Comparison of ENCODE assay signal across 13 cellular contexts in genomic region chr14:76990084-76990483, GRCh38. TPM values are rescaled to one million over a fixed set of nuclear protein-coding genes. Genes with fewer than 3 reads are reported as not detected.
DNase-seq lines count a peak whose midpoint lies in the region; ATAC-seq lines count a peak whose summit lies in the region.
"Had no signal": no experiment of that assay in that cellular context is flagged by ENCODE, and none has a peak within 500 bp of the region (broad histone marks: within the 10 kb centered on the region; RNA-seq: fewer than 3 reads in every experiment).

No MANE protein-coding gene starts in this region.

- no peak overlapping the region for H3K4me3 Mint-ChIP-seq in activated T-cell treated with anti-CD3 and anti-CD28 coated beads, Interleukin-2, amount 50 U/mL, for 72 hours
- no peak overlapping the region for H3K4me3 Mint-ChIP-seq in stimulated activated naive CD8-positive, alpha-beta T cell treated with anti-CD3 and anti-CD28 coated beads, Interleukin-15, Interleukin-2, amounts not matched to agents 100 ng/mL and 50 ng/mL, for 24 hours
- no peak overlapping the region for H3K4me3 Mint-ChIP-seq in activated T-helper 2 cell treated with anti-CD3 and anti-CD28 coated beads, Interferon-gamma antibody, Interleukin-2, Interleukin-4, amounts not matched to agents 10 μg/mL and 5 μg/mL and 100 μg/mL, durations not matched to agents 14 hours and 24 hours and 36 hours (ENCODE audit: low read depth)
- H3K4me3 Mint-ChIP-seq: CD4-positive, alpha-beta memory T cell had no signal

- intact Hi-C loops in activated T-helper 2 cell treated with anti-CD3 and anti-CD28 coated beads, Interferon-gamma antibody, Interleukin-2, Interleukin-4, amounts not matched to agents 10 μg/mL and 5 μg/mL and 100 μg/mL, durations not matched to agents 14 hours and 24 hours and 36 hours (cut with micrococcal nuclease) = no loop called here

- H3K9me3 Mint-ChIP-seq in activated T-cell treated with anti-CD3 and anti-CD28 coated beads, Interleukin-2, amount 50 U/mL, for 72 hours = no peaks in the 10 kb centered on the region
- H3K9me3 Mint-ChIP-seq in stimulated activated naive CD8-positive, alpha-beta T cell treated with anti-CD3 and anti-CD28 coated beads, Interleukin-15, Interleukin-2, amounts not matched to agents 100 ng/mL and 50 ng/mL, for 24 hours = no peaks in the 10 kb centered on the region
- H3K9me3 Mint-ChIP-seq in activated T-helper 2 cell treated with anti-CD3 and anti-CD28 coated beads, Interferon-gamma antibody, Interleukin-2, Interleukin-4, amounts not matched to agents 10 μg/mL and 5 μg/mL and 100 μg/mL, durations not matched to agents 14 hours and 24 hours and 36 hours = no peaks in the 10 kb centered on the region
- H3K9me3 Mint-ChIP-seq: CD4-positive, alpha-beta memory T cell had no signal

- no peaks in the 10 kb centered on the region for H3K36me3 Mint-ChIP-seq in activated T-cell treated with anti-CD3 and anti-CD28 coated beads, Interleukin-2, amount 50 U/mL, for 72 hours (ENCODE audit: insufficient read depth in 2 of 2)
- no peaks in the 10 kb centered on the region for H3K36me3 Mint-ChIP-seq in stimulated activated naive CD8-positive, alpha-beta T cell treated with anti-CD3 and anti-CD28 coated beads, Interleukin-15, Interleukin-2, amounts not matched to agents 100 ng/mL and 50 ng/mL, for 24 hours (ENCODE audit: low read depth)
- H3K36me3 Mint-ChIP-seq in activated T-helper 2 cell treated with anti-CD3 and anti-CD28 coated beads, Interferon-gamma antibody, Interleukin-2, Interleukin-4, amounts not matched to agents 10 μg/mL and 5 μg/mL and 100 μg/mL, durations not matched to agents 14 hours and 24 hours and 36 hours (ENCODE audit: low read depth) = no peaks in the 10 kb centered on the region
- H3K36me3 Mint-ChIP-seq: CD4-positive, alpha-beta memory T cell had no signal

- H3K27ac Mint-ChIP-seq in activated T-cell treated with anti-CD3 and anti-CD28 coated beads, Interleukin-2, amount 50 U/mL, for 72 hours = peak overlapping the region; percentile 41
- H3K27ac Mint-ChIP-seq in stimulated activated naive CD8-positive, alpha-beta T cell treated with anti-CD3 and anti-CD28 coated beads, Interleukin-15, Interleukin-2, amounts not matched to agents 100 ng/mL and 50 ng/mL, for 24 hours = peak overlapping the region; percentile 51
- H3K27ac Mint-ChIP-seq in activated T-helper 2 cell treated with anti-CD3 and anti-CD28 coated beads, Interferon-gamma antibody, Interleukin-2, Interleukin-4, amounts not matched to agents 10 μg/mL and 5 μg/mL and 100 μg/mL, durations not matched to agents 14 hours and 24 hours and 36 hours = peak overlapping the region; percentile 3

- H3K27me3 Mint-ChIP-seq in activated T-cell treated with anti-CD3 and anti-CD28 coated beads, Interleukin-2, amount 50 U/mL, for 72 hours (ENCODE audit: low read depth) = no peaks in the 10 kb centered on the region
- no peaks in the 10 kb centered on the region for H3K27me3 Mint-ChIP-seq in stimulated activated naive CD8-positive, alpha-beta T cell treated with anti-CD3 and anti-CD28 coated beads, Interleukin-15, Interleukin-2, amounts not matched to agents 100 ng/mL and 50 ng/mL, for 24 hours
- no peaks in the 10 kb centered on the region for H3K27me3 Mint-ChIP-seq in activated T-helper 2 cell treated with anti-CD3 and anti-CD28 coated beads, Interferon-gamma antibody, Interleukin-2, Interleukin-4, amounts not matched to agents 10 μg/mL and 5 μg/mL and 100 μg/mL, durations not matched to agents 14 hours and 24 hours and 36 hours (ENCODE audit: low read depth)
- H3K27me3 Mint-ChIP-seq: CD4-positive, alpha-beta memory T cell had no signal

- DNase-seq in activated T-cell treated with anti-CD3 and anti-CD28 coated beads, Interleukin-2, amount 50 U/mL, for 72 hours = no peak
- DNase-seq in activated T-cell treated with anti-CD3 and anti-CD28 coated beads for 4 hours = no peak
- no peak for DNase-seq in stimulated activated naive CD8-positive, alpha-beta T cell treated with anti-CD3 and anti-CD28 coated beads, Interleukin-15, Interleukin-2, amounts not matched to agents 100 U/mL and 50 U/mL, for 24 hours
- DNase-seq in activated T-helper 2 cell treated with anti-CD3 and anti-CD28 coated beads, Interferon-gamma antibody, Interleukin-2, Interleukin-4, amounts not matched to agents 10 μg/mL and 5 μg/mL and 100 μg/mL, durations not matched to agents 14 hours and 24 hours and 36 hours (ENCODE audit: low spot score) = no peak
- DNase-seq in activated CD8-positive, alpha-beta memory T cell treated with anti-CD3 and anti-CD28 coated beads, Interleukin-2, amount 50 U/mL, for 4 hours = no peak
- DNase-seq: C1 segment of cervical spinal cord; Calu3; CD4-positive, alpha-beta memory T cell; COR-L47; DND-41; GOT3 had no signal

- H3K4me1 Mint-ChIP-seq in activated T-cell treated with anti-CD3 and anti-CD28 coated beads, Interleukin-2, amount 50 U/mL, for 72 hours (ENCODE audit: low read depth) = peaks cover 25% of the 10 kb centered on the region
- H3K4me1 Mint-ChIP-seq in stimulated activated naive CD8-positive, alpha-beta T cell treated with anti-CD3 and anti-CD28 coated beads, Interleukin-15, Interleukin-2, amounts not matched to agents 100 ng/mL and 50 ng/mL, for 24 hours (ENCODE audit: low read depth) = peaks cover 17% of the 10 kb centered on the region
- H3K4me1 Mint-ChIP-seq in activated T-helper 2 cell treated with anti-CD3 and anti-CD28 coated beads, Interferon-gamma antibody, Interleukin-2, Interleukin-4, amounts not matched to agents 10 μg/mL and 5 μg/mL and 100 μg/mL, durations not matched to agents 14 hours and 24 hours and 36 hours (ENCODE audit: low read depth) = peaks cover 34% of the 10 kb centered on the region

- ATAC-seq in activated T-cell treated with anti-CD3 and anti-CD28 coated beads, Interleukin-2, amount 50 U/mL, for 72 hours (replicated peaks in 1 of 2) = no peak
- no peak for ATAC-seq in stimulated activated naive CD8-positive, alpha-beta T cell treated with anti-CD3 and anti-CD28 coated beads, Interleukin-15, Interleukin-2, amounts not matched to agents 100 U/mL and 50 U/mL, for 24 hours
- ATAC-seq in HG03039 (IDR thresholded peaks at IDR 0.05; ENCODE audit: unreplicated experiment) = no peak

RNA-seq across cellular contexts. Expression of gene IRF2BPL, which starts 38.4 kb away (rescaled TPM):
- 10 to 100 TPM; 55.6 to 58.0 TPM for total RNA-seq in activated T-cell treated with anti-CD3 and anti-CD28 coated beads, Interleukin-2, amount 50 U/mL, for 72 hours
- total RNA-seq in activated T-helper 2 cell treated with anti-CD3 and anti-CD28 coated beads, Interferon-gamma antibody, Interleukin-2, Interleukin-4, amounts not matched to agents 10 μg/mL and 5 μg/mL and 100 μg/mL, durations not matched to agents 14 hours and 24 hours and 36 hours = 34.8 and 35.8 TPM in 2 replicates
